In the genomic region with DNA sequence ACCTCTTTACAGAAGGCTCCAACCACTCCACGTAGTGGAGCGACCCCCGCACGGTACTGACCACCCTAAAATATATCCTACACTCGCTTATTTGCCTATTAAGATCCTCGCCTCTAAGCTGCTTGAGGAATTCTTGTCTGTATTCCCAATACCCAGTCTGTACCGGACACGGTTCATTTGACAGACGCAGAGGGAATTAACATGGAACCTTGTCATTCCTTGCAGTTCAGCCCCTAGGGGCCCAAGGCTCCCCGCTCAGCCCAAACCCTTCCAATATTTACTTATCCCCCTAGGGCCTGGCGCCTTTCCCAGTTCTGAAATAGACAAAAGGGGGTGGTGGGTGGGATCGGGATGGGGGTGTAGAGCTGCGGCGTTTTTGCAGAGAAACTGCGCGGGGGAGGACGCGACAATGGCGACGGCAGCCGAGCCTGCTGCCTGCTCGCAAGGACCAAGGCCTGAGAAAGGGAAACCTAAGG, we compare ENCODE assay signal across 8 cellular contexts. TPM values are rescaled to one million over a fixed set of nuclear protein-coding genes. Genes with fewer than 3 reads are reported as not detected.
DNase-seq lines count a peak whose midpoint lies in the region; ATAC-seq, FAIRE-seq and TF ChIP-seq lines count a peak whose summit lies in the region.

No MANE protein-coding gene starts in this region.

- peak overlapping the region; percentile 79 for H3K27ac ChIP-seq in DND-41 (ENCODE audit: low read length)
- peak overlapping the region; percentile 82 to 90 for H3K27ac ChIP-seq in breast epithelium
- H3K27ac ChIP-seq in HepG2 (ENCODE audit: extremely low read length, insufficient read depth, low read length): peak overlapping the region; percentile 81
- peak overlapping the region; percentile 87 to 97 for H3K27ac ChIP-seq in tibial artery

- CTCF ChIA-PET in HepG2 (lab: Yijun Ruan, JAX; ENCODE audit: low intra/inter-chr PET ratio, low total read pairs): interaction anchor here (3.0 kb wide), 1 partner anchor 138 kb away, joined by 35 read pairs; no protein-coding TSS in a partner anchor

- TF ChIP-seq CTCF in DND-41 (IDR thresholded peaks at IDR 0.05; ENCODE audit: borderline replicate concordance, extremely low read depth, low read length, poor library complexity, severe bottlenecking): no peak
- TF ChIP-seq CTCF in breast epithelium (IDR thresholded peaks at IDR 0.05): no peak
- no peak for TF ChIP-seq CTCF in HepG2 (CRISPR knock-in tag; IDR thresholded peaks at IDR 0.05)
- no peak for TF ChIP-seq CTCF in tibial artery (IDR thresholded peaks at IDR 0.05)

- peaks cover 31% of the 10 kb centered on the region for H4K20me1 ChIP-seq in DND-41 (ENCODE audit: insufficient read depth, low read length)
- H4K20me1 ChIP-seq in HepG2 (ENCODE audit: insufficient read depth, low read length): peaks cover 19% of the 10 kb centered on the region

- TF ChIP-seq POLR2A in breast epithelium (IDR thresholded peaks at IDR 0.05): no peak
- no peak for TF ChIP-seq POLR2A in HepG2 (IDR thresholded peaks at IDR 0.05; ENCODE audit: insufficient read depth in 1 of 2, low read depth in 2 of 2, low read length in 2 of 2)

- H3K79me2 ChIP-seq in DND-41 (ENCODE audit: insufficient read depth, low read length) (peaks cover 55% of the 10 kb centered on the region), HepG2 (ENCODE audit: insufficient read depth, low read length) (peaks cover 52% of the 10 kb centered on the region)

- ATAC-seq in DND-41 (ENCODE audit: insufficient read depth, low read depth): no peak
- ATAC-seq in HepG2: peak; percentile 4; the same call in 2 of the 3 replicates
- ATAC-seq in HG03460 (IDR thresholded peaks at IDR 0.05; ENCODE audit: unreplicated experiment): no peak

- TF ChIP-seq RAD21 in HepG2 (CRISPR knock-in tag; IDR thresholded peaks at IDR 0.05): no peak

- no peak for TF ChIP-seq EP300 in HepG2 (IDR thresholded peaks at IDR 0.05; ENCODE audit: low read depth in 2 of 2, low read length in 2 of 2)
- TF ChIP-seq EP300 in HepG2 (CRISPR knock-in tag; IDR thresholded peaks at IDR 0.05; ENCODE audit: borderline replicate concordance): no peak

- no peak for FAIRE-seq in HepG2 (lab: Jason Lieb, UNC)

- H2AFZ ChIP-seq in DND-41 (ENCODE audit: low read depth, low read length): peak overlapping the region; percentile 81
- no peak overlapping the region for H2AFZ ChIP-seq in HepG2 (ENCODE audit: low read length)

- 3% methylated on average over 22 of the region's 22 CpGs for WGBS in HepG2 (ENCODE audit: low lambda C conversion rate)

- H3K36me3 ChIP-seq in DND-41 (ENCODE audit: insufficient read depth, low read length) (peaks cover 27% of the 10 kb centered on the region), breast epithelium (no peaks in the 10 kb centered on the region), HepG2 (replicated peaks in 1 of 2; ENCODE audit: control insufficient read depth in 1 of 2, insufficient read depth in 2 of 2, low read length in 2 of 2) (peaks cover 5 to 6% of the 10 kb centered on the region in 2 experiments; a peak in 3 of 5 replicates), tibial artery (peaks cover 9 to 11% (median 10%) of the 10 kb centered on the region in 3 donors)

- POLR2A ChIA-PET in HepG2 (lab: Yijun Ruan, JAX): interaction anchor here (0.6 to 4.0 kb wide), 18 partner anchors 8 to 259 kb away, joined by 3 to 67 read pairs (median 6); a partner anchor contains a TSS

- intact Hi-C loops in breast epithelium (cut with DNase I; ENCODE audit: low total_unique reads): no loop called here
- intact Hi-C loops in HepG2 (cut with micrococcal nuclease; ENCODE audit: unreplicated experiment): loop anchor here (5.0 kb wide), 1 partner anchor 156 kb away; no protein-coding TSS in a partner anchor
- intact Hi-C loops in tibial artery (cut with DNase I; ENCODE audit: low total_unique reads): no loop called here

- H3K27me3 ChIP-seq in DND-41 (ENCODE audit: insufficient read depth, low read length, poor library complexity) (no peaks in the 10 kb centered on the region), breast epithelium (no peaks in the 10 kb centered on the region), HepG2 (ENCODE audit: control insufficient read depth in 1 of 2, insufficient read depth in 2 of 2, low read length in 2 of 2) (no peaks in the 10 kb centered on the region; a peak in 1 of 5 replicates), tibial artery (no peaks in the 10 kb centered on the region)

- H3K4me2 ChIP-seq in DND-41 (ENCODE audit: insufficient read depth, low read length): peak overlapping the region; percentile 92
- peak overlapping the region; percentile 90 for H3K4me2 ChIP-seq in HepG2 (ENCODE audit: low read depth, low read length)

- DNase-seq in DND-41 (no peak), NCI-H2081 treated with DMSO at 0.1 percent for 48 hours (lab: John Stamatoyannopoulos, UW) (peak; percentile 19), breast epithelium (ENCODE audit: low spot score in 2 of 2) (no peak), HepG2 (ENCODE audit: low spot score) (no peak), tibial artery (no peak), NCI-H187 (lab: John Stamatoyannopoulos, UW) (no peak), DMS153 treated with DMSO at 0.1 percent for 48 hours (lab: John Stamatoyannopoulos, UW; ENCODE audit: unreplicated experiment) (no peak)

- H3K4me3 ChIP-seq in DND-41 (ENCODE audit: low read depth in 1 of 2, low read length in 2 of 2) (peak overlapping the region; percentile 82 to 86), breast epithelium (peak overlapping the region; percentile 71 to 100 (median 92)), HepG2 (replicated peaks in 1 of 3; ENCODE audit: insufficient read depth in 1 of 3, low read depth in 2 of 3, low read length in 3 of 3) (peak overlapping the region; percentile 84 to 97 (median 85)), tibial artery (peak overlapping the region; percentile 92 to 97)

- peak overlapping the region; percentile 72 for H3K9ac ChIP-seq in DND-41 (ENCODE audit: low read depth, low read length)
- H3K9ac ChIP-seq in HepG2 (ENCODE audit: insufficient read depth, low read depth, low read length): peak overlapping the region; percentile 98

- H3K9me3 ChIP-seq in DND-41 (ENCODE audit: insufficient read depth, low read length, severe bottlenecking) (no peaks in the 10 kb centered on the region), breast epithelium (no peaks in the 10 kb centered on the region), HepG2 (ENCODE audit: low read length) (no peaks in the 10 kb centered on the region; the same call in 1 of the 2 replicates), tibial artery (no peaks in the 10 kb centered on the region)

- H3K4me1 ChIP-seq in DND-41 (ENCODE audit: insufficient read depth, low read length): peaks cover 39% of the 10 kb centered on the region
- peaks cover 0 to 14% of the 10 kb centered on the region in 2 donors for H3K4me1 ChIP-seq in breast epithelium
- H3K4me1 ChIP-seq in HepG2 (ENCODE audit: insufficient read depth, low read length): peaks cover 40% of the 10 kb centered on the region
- H3K4me1 ChIP-seq in tibial artery: peaks cover 0 to 56% (median 36%) of the 10 kb centered on the region in 4 donors

- no TSS peak for BruUV-seq in HepG2 (replicated peaks; lab: Mats Ljungman, UMichigan)

- in situ Hi-C loops in HepG2 (cut with HindIII; ENCODE audit: extremely low pct_ligation_motif_present, low pct_unique_long_range_greater_than_20kb): no loop called here

RNA-seq across cellular contexts. Expression of a gene that starts 0.6 kb away (rescaled TPM):
- total RNA-seq in breast epithelium (100 to 1,000 TPM in 2 of 3 donors, 10 to 100 TPM in 1; 77.6 to 141 (median 122) TPM), HepG2 (2016; rRNA removed; fragmentation: Illumina TruSeq; extraction: Trizol) (27.3 and 48.2 TPM in 2 replicates)
- total RNA-seq in HepG2 (2016; cell fraction: cytosol; rRNA removed; fragmentation: Illumina TruSeq; extraction: Trizol; ENCODE audit: low read depth): 42.8 and 43.6 TPM in 2 replicates
- 28.1 and 49.6 TPM in 2 replicates for total RNA-seq in HepG2 (2016; cell fraction: insoluble cytoplasmic fraction; rRNA removed; fragmentation: Illumina TruSeq; extraction: Trizol)
- 19.3 and 21.1 TPM in 2 replicates for total RNA-seq in HepG2 (2016; cell fraction: membrane; rRNA removed; fragmentation: Illumina TruSeq; extraction: Trizol)
- 58.1 and 60.2 TPM in 2 replicates for total RNA-seq in HepG2 (2016; cell fraction: nucleus; rRNA removed; fragmentation: Illumina TruSeq; extraction: Trizol)
- polyA plus RNA-seq in HepG2 (2011; rRNA removed): 49.6 and 63.4 TPM in 2 replicates
- polyA plus RNA-seq in HepG2 (2011; cell fraction: cytosol; rRNA removed): 25.4 and 26.0 TPM in 2 replicates
- polyA plus RNA-seq in HepG2 (2011; cell fraction: nucleus; rRNA removed): 267 and 311 TPM in 2 replicates
- 54.1 and 55.4 TPM in 2 replicates for polyA plus RNA-seq in HepG2 (2012)
- 3.5 and 4.1 TPM in 2 replicates for polyA plus RNA-seq in HepG2 (2016; cell fraction: cytosol; fragmentation: Illumina TruSeq; extraction: Trizol; ENCODE audit: low read depth)
- polyA plus RNA-seq in HepG2 (2016; cell fraction: insoluble cytoplasmic fraction; fragmentation: Illumina TruSeq; extraction: Trizol; ENCODE audit: low read depth): 25.4 and 30.1 TPM in 2 replicates
- 5.6 and 6.0 TPM in 2 replicates for polyA plus RNA-seq in HepG2 (2016; cell fraction: membrane; fragmentation: Illumina TruSeq; extraction: Trizol; ENCODE audit: low read depth)
- polyA plus RNA-seq in HepG2 (2016; cell fraction: nucleus; fragmentation: Illumina TruSeq; extraction: Trizol; ENCODE audit: insufficient read depth, low read depth): 142 and 146 TPM in 2 replicates
- 57.8 and 104 TPM in 2 replicates for polyA minus RNA-seq in HepG2 (2011; rRNA and poly(A)+ RNA removed; ENCODE audit: low replicate concordance)
- polyA minus RNA-seq in HepG2 (2011; cell fraction: cytosol; rRNA and poly(A)+ RNA removed): 22.7 and 31.4 TPM in 2 replicates
- 67.1 and 87.6 TPM in 2 replicates for polyA minus RNA-seq in HepG2 (2011; cell fraction: nucleus; rRNA and poly(A)+ RNA removed)

RNA-seq across cellular contexts. Expression of a gene that starts 31.6 kb away (rescaled TPM):
- 10 to 100 TPM; 17.6 to 51.1 (median 34.9) TPM for total RNA-seq in breast epithelium
- total RNA-seq in HepG2 (2016; rRNA removed; fragmentation: Illumina TruSeq; extraction: Trizol): 4.7 and 5.1 TPM in 2 replicates
- 1.7 TPM in 2 replicates for total RNA-seq in HepG2 (2016; cell fraction: cytosol; rRNA removed; fragmentation: Illumina TruSeq; extraction: Trizol; ENCODE audit: low read depth)
- 4.4 and 4.5 TPM in 2 replicates for total RNA-seq in HepG2 (2016; cell fraction: insoluble cytoplasmic fraction; rRNA removed; fragmentation: Illumina TruSeq; extraction: Trizol)
- 5.9 TPM in 2 replicates for total RNA-seq in HepG2 (2016; cell fraction: membrane; rRNA removed; fragmentation: Illumina TruSeq; extraction: Trizol)
- 4.9 and 5.5 TPM in 2 replicates for total RNA-seq in HepG2 (2016; cell fraction: nucleus; rRNA removed; fragmentation: Illumina TruSeq; extraction: Trizol)
- polyA plus RNA-seq in HepG2 (2011; rRNA removed): 4.8 and 6.3 TPM in 2 replicates
- 3.3 and 4.8 TPM in 2 replicates for polyA plus RNA-seq in HepG2 (2011; cell fraction: cytosol; rRNA removed)
- polyA plus RNA-seq in HepG2 (2011; cell fraction: nucleus; rRNA removed): 17.3 and 17.8 TPM in 2 replicates
- polyA plus RNA-seq in HepG2 (2012): 7.0 and 7.1 TPM in 2 replicates
- 3.1 and 3.8 TPM in 2 replicates for polyA plus RNA-seq in HepG2 (2016; cell fraction: cytosol; fragmentation: Illumina TruSeq; extraction: Trizol; ENCODE audit: low read depth)
- polyA plus RNA-seq in HepG2 (2016; cell fraction: insoluble cytoplasmic fraction; fragmentation: Illumina TruSeq; extraction: Trizol; ENCODE audit: low read depth): 11.7 and 16.9 TPM in 2 replicates
- 9.4 and 11.9 TPM in 2 replicates for polyA plus RNA-seq in HepG2 (2016; cell fraction: membrane; fragmentation: Illumina TruSeq; extraction: Trizol; ENCODE audit: low read depth)
- 23.3 and 23.4 TPM in 2 replicates for polyA plus RNA-seq in HepG2 (2016; cell fraction: nucleus; fragmentation: Illumina TruSeq; extraction: Trizol; ENCODE audit: insufficient read depth, low read depth)
- 5.2 and 6.7 TPM in 2 replicates for polyA minus RNA-seq in HepG2 (2011; rRNA and poly(A)+ RNA removed; ENCODE audit: low replicate concordance)
- polyA minus RNA-seq in HepG2 (2011; cell fraction: cytosol; rRNA and poly(A)+ RNA removed): 4.1 and 4.7 TPM in 2 replicates
- 7.0 and 7.5 TPM in 2 replicates for polyA minus RNA-seq in HepG2 (2011; cell fraction: nucleus; rRNA and poly(A)+ RNA removed)

RNA-seq across cellular contexts. Expression of a gene that starts 38.6 kb away (rescaled TPM):
- total RNA-seq in breast epithelium (10 to 100 TPM; 23.2 to 40.7 (median 33.4) TPM), HepG2 (2016; rRNA removed; fragmentation: Illumina TruSeq; extraction: Trizol) (21.2 and 22.1 TPM in 2 replicates)
- total RNA-seq in HepG2 (2016; cell fraction: cytosol; rRNA removed; fragmentation: Illumina TruSeq; extraction: Trizol; ENCODE audit: low read depth): 3.7 and 3.8 TPM in 2 replicates
- total RNA-seq in HepG2 (2016; cell fraction: insoluble cytoplasmic fraction; rRNA removed; fragmentation: Illumina TruSeq; extraction: Trizol): 20.2 and 21.5 TPM in 2 replicates
- total RNA-seq in HepG2 (2016; cell fraction: membrane; rRNA removed; fragmentation: Illumina TruSeq; extraction: Trizol): 9.1 and 9.4 TPM in 2 replicates
- total RNA-seq in HepG2 (2016; cell fraction: nucleus; rRNA removed; fragmentation: Illumina TruSeq; extraction: Trizol): 17.0 and 19.9 TPM in 2 replicates
- 15.2 and 15.9 TPM in 2 replicates for polyA plus RNA-seq in HepG2 (2011; rRNA removed)
- 9.5 and 11.1 TPM in 2 replicates for polyA plus RNA-seq in HepG2 (2011; cell fraction: cytosol; rRNA removed)
- polyA plus RNA-seq in HepG2 (2011; cell fraction: nucleus; rRNA removed): 35.3 and 39.7 TPM in 2 replicates
- 11.5 and 13.0 TPM in 2 replicates for polyA plus RNA-seq in HepG2 (2012)
- 1.6 TPM in 2 replicates for polyA plus RNA-seq in HepG2 (2016; cell fraction: cytosol; fragmentation: Illumina TruSeq; extraction: Trizol; ENCODE audit: low read depth)
- polyA plus RNA-seq in HepG2 (2016; cell fraction: insoluble cytoplasmic fraction; fragmentation: Illumina TruSeq; extraction: Trizol; ENCODE audit: low read depth): 17.4 and 18.4 TPM in 2 replicates
- polyA plus RNA-seq in HepG2 (2016; cell fraction: membrane; fragmentation: Illumina TruSeq; extraction: Trizol; ENCODE audit: low read depth): 3.7 and 4.6 TPM in 2 replicates
- polyA plus RNA-seq in HepG2 (2016; cell fraction: nucleus; fragmentation: Illumina TruSeq; extraction: Trizol; ENCODE audit: insufficient read depth, low read depth): 47.6 and 49.0 TPM in 2 replicates
- 13.4 and 15.5 TPM in 2 replicates for polyA minus RNA-seq in HepG2 (2011; rRNA and poly(A)+ RNA removed; ENCODE audit: low replicate concordance)
- 8.0 and 10.5 TPM in 2 replicates for polyA minus RNA-seq in HepG2 (2011; cell fraction: cytosol; rRNA and poly(A)+ RNA removed)
- polyA minus RNA-seq in HepG2 (2011; cell fraction: nucleus; rRNA and poly(A)+ RNA removed): 10.9 and 13.4 TPM in 2 replicates

RNA-seq across cellular contexts. Expression of a gene that starts 46.2 kb away (rescaled TPM):
- total RNA-seq in breast epithelium (1 to 10 TPM; 1.8 to 5.9 (median 3.4) TPM), HepG2 (2016; rRNA removed; fragmentation: Illumina TruSeq; extraction: Trizol) (not detected in 2 replicates)
- not detected in 2 replicates for total RNA-seq in HepG2 (2016; cell fraction: cytosol; rRNA removed; fragmentation: Illumina TruSeq; extraction: Trizol; ENCODE audit: low read depth)
- not detected in 2 replicates for total RNA-seq in HepG2 (2016; cell fraction: insoluble cytoplasmic fraction; rRNA removed; fragmentation: Illumina TruSeq; extraction: Trizol)
- not detected in 2 replicates for total RNA-seq in HepG2 (2016; cell fraction: membrane; rRNA removed; fragmentation: Illumina TruSeq; extraction: Trizol)
- total RNA-seq in HepG2 (2016; cell fraction: nucleus; rRNA removed; fragmentation: Illumina TruSeq; extraction: Trizol): not detected in 2 replicates
- polyA plus RNA-seq in HepG2 (2011; rRNA removed): not detected in 2 replicates
- polyA plus RNA-seq in HepG2 (2011; cell fraction: cytosol; rRNA removed): 0.01 TPM in 1 of 2 replicates, not detected in the other
- 0.09 TPM in 1 of 2 replicates, not detected in the other for polyA plus RNA-seq in HepG2 (2011; cell fraction: nucleus; rRNA removed)
- polyA plus RNA-seq in HepG2 (2012): not detected in 2 replicates
- polyA plus RNA-seq in HepG2 (2016; cell fraction: cytosol; fragmentation: Illumina TruSeq; extraction: Trizol; ENCODE audit: low read depth): not detected in 2 replicates
- not detected in 2 replicates for polyA plus RNA-seq in HepG2 (2016; cell fraction: insoluble cytoplasmic fraction; fragmentation: Illumina TruSeq; extraction: Trizol; ENCODE audit: low read depth)
- polyA plus RNA-seq in HepG2 (2016; cell fraction: membrane; fragmentation: Illumina TruSeq; extraction: Trizol; ENCODE audit: low read depth): not detected in 2 replicates
- polyA plus RNA-seq in HepG2 (2016; cell fraction: nucleus; fragmentation: Illumina TruSeq; extraction: Trizol; ENCODE audit: insufficient read depth, low read depth): not detected in 2 replicates
- polyA minus RNA-seq in HepG2 (2011; rRNA and poly(A)+ RNA removed; ENCODE audit: low replicate concordance): not detected in 2 replicates
- not detected in 2 replicates for polyA minus RNA-seq in HepG2 (2011; cell fraction: cytosol; rRNA and poly(A)+ RNA removed)
- not detected in 2 replicates for polyA minus RNA-seq in HepG2 (2011; cell fraction: nucleus; rRNA and poly(A)+ RNA removed)
